ENCODE assay signal across 20 cellular contexts in the genomic region with DNA sequence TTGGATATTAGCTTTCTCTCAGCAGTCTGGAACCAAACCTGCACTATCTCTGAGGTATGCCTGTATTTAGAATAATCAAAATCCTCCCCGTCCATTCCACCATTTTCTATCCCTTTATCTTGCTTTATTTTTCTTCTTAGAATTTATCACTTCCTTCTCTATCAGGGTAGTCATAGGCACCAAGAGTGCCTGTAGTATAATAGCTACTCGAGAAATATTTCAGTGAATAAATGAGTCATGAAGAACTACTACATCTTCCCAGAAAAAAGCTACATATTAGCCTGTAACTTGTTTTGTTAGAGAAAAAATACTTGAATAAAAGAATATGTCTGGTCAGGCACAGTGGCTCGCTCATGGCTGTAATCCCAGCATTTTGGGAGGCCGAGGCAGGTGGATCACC. TPM values are rescaled to one million over a fixed set of nuclear protein-coding genes. Genes with fewer than 3 reads are reported as not detected.
"Had no signal": no experiment of that assay in that cellular context is flagged by ENCODE, and none has a peak within 500 bp of the region (broad histone marks: within the 10 kb centered on the region; RNA-seq: fewer than 3 reads in every experiment).

No MANE protein-coding gene starts in this region.

- H3K4me3 ChIP-seq: left ventricle myocardium inferior, testis, upper lobe of left lung had no signal

- H3K27ac ChIP-seq: left ventricle myocardium inferior, testis, upper lobe of left lung, VCaP had no signal

- H3K27me3 ChIP-seq: testis had no signal

- DNase-seq: activated CD4-positive, alpha-beta memory T cell treated with anti-CD3 and anti-CD28 coated beads, Interleukin-2, amount 10 ng/mL, durations not matched to agents 7 days and 5 days; activated CD4-positive, alpha-beta T cell treated with anti-CD3 and anti-CD28 coated beads for 36 hours; activated naive CD4-positive, alpha-beta T cell treated with anti-CD3 and anti-CD28 coated beads, Interleukin-2, amount 10 ng/mL, durations not matched to agents 7 days and 5 days; activated T-cell treated with anti-CD3 and anti-CD28 coated beads, Interleukin-2, amount 50 U/mL, for 24 hours; glutamatergic neuron; hypothalamus; left ventricle myocardium inferior; naive thymus-derived CD8-positive, alpha-beta T cell; posterior cingulate gyrus; right cardiac atrium; small intestine; stimulated activated CD4-positive, alpha-beta T cell treated with anti-CD3 and anti-CD28 coated beads, Interleukin-4, amount 100 ng/mL, for 4 hours; stimulated activated naive CD8-positive, alpha-beta T cell treated with anti-CD3 and anti-CD28 coated beads, Interleukin-15, Interleukin-2, amounts not matched to agents 100 U/mL and 50 U/mL, for 24 hours; testis; upper lobe of left lung had no signal

- H3K36me3 ChIP-seq: left ventricle myocardium inferior, upper lobe of left lung had no signal

- H3K9me3 ChIP-seq: left ventricle myocardium inferior, testis, upper lobe of left lung had no signal

- H3K27ac Mint-ChIP-seq: activated CD4-positive, alpha-beta memory T cell treated with anti-CD3 and anti-CD28 coated beads, Interleukin-2, amount 10 ng/mL, durations not matched to agents 7 days and 5 days; activated CD4-positive, alpha-beta T cell treated with anti-CD3 and anti-CD28 coated beads for 36 hours; activated naive CD4-positive, alpha-beta T cell treated with anti-CD3 and anti-CD28 coated beads, Interleukin-2, amount 10 ng/mL, durations not matched to agents 7 days and 5 days; activated T-cell treated with anti-CD3 and anti-CD28 coated beads, Interleukin-2, amount 50 U/mL, for 24 hours; memory B cell; naive thymus-derived CD8-positive, alpha-beta T cell had no signal

- H3K9me3 Mint-ChIP-seq: activated CD4-positive, alpha-beta memory T cell treated with anti-CD3 and anti-CD28 coated beads, Interleukin-2, amount 10 ng/mL, durations not matched to agents 7 days and 5 days; activated naive CD4-positive, alpha-beta T cell treated with anti-CD3 and anti-CD28 coated beads, Interleukin-2, amount 10 ng/mL, durations not matched to agents 7 days and 5 days; activated T-cell treated with anti-CD3 and anti-CD28 coated beads, Interleukin-2, amount 50 U/mL, for 24 hours; memory B cell had no signal

- FAIRE-seq: colon, small intestine had no signal

- H3K36me3 Mint-ChIP-seq: activated naive CD4-positive, alpha-beta T cell treated with anti-CD3 and anti-CD28 coated beads, Interleukin-2, amount 10 ng/mL, durations not matched to agents 7 days and 5 days; memory B cell; naive thymus-derived CD8-positive, alpha-beta T cell had no signal

- H3K4me1 Mint-ChIP-seq: activated naive CD4-positive, alpha-beta T cell treated with anti-CD3 and anti-CD28 coated beads, Interleukin-2, amount 10 ng/mL, durations not matched to agents 7 days and 5 days; memory B cell had no signal

- H3K4me1 ChIP-seq: left ventricle myocardium inferior had no signal

- ATAC-seq: activated CD4-positive, alpha-beta T cell treated with anti-CD3 and anti-CD28 coated beads for 36 hours; naive thymus-derived CD8-positive, alpha-beta T cell; right cardiac atrium; stimulated activated naive CD8-positive, alpha-beta T cell treated with anti-CD3 and anti-CD28 coated beads, Interleukin-15, Interleukin-2, amounts not matched to agents 100 U/mL and 50 U/mL, for 24 hours had no signal

- H3K4me3 Mint-ChIP-seq: activated CD4-positive, alpha-beta memory T cell treated with anti-CD3 and anti-CD28 coated beads, Interleukin-2, amount 10 ng/mL, durations not matched to agents 7 days and 5 days; activated CD4-positive, alpha-beta T cell treated with anti-CD3 and anti-CD28 coated beads for 36 hours; activated naive CD4-positive, alpha-beta T cell treated with anti-CD3 and anti-CD28 coated beads, Interleukin-2, amount 10 ng/mL, durations not matched to agents 7 days and 5 days; activated T-cell treated with anti-CD3 and anti-CD28 coated beads, Interleukin-2, amount 50 U/mL, for 24 hours; memory B cell; naive thymus-derived CD8-positive, alpha-beta T cell had no signal

RNA-seq across cellular contexts. Expression of gene SLC2A14, which starts 4.3 kb away (rescaled TPM):
- total RNA-seq: kidney epithelial cell; left ventricle myocardium inferior; naive thymus-derived CD8-positive, alpha-beta T cell had no signal
- polyA plus RNA-seq: esophagus, right cardiac atrium had no signal
